In genomic region chr19:36054119-36054732, GRCh38 we compare ENCODE assay signal across 8 cellular contexts. TPM values are rescaled to one million over a fixed set of nuclear protein-coding genes. Genes with fewer than 3 reads are reported as not detected.
DNase-seq lines count a peak whose midpoint lies in the region; ATAC-seq and TF ChIP-seq lines count a peak whose summit lies in the region.

A gene with protein sequence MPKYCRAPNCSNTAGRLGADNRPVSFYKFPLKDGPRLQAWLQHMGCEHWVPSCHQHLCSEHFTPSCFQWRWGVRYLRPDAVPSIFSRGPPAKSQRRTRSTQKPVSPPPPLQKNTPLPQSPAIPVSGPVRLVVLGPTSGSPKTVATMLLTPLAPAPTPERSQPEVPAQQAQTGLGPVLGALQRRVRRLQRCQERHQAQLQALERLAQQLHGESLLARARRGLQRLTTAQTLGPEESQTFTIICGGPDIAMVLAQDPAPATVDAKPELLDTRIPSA (minus strand): TSS chr19:36054285. CDS start chr19:36054217, 68 bp downstream.

- peaks cover 0 to 19% (median 13%) of the 10 kb centered on the region in 12 donors for H3K4me1 ChIP-seq in heart left ventricle
- H3K4me1 ChIP-seq in upper lobe of left lung = peaks cover 7 to 20% (median 14%) of the 10 kb centered on the region in 4 donors

- ATAC-seq in HG02763 (IDR thresholded peaks at IDR 0.05; ENCODE audit: unreplicated experiment) (peak; percentile 79), heart left ventricle (peak; percentile 96 to 98 (median 97)), upper lobe of left lung (ENCODE audit: low FRiP score in 2 of 2) (peak; percentile 97 to 99)

- peak in 1 of 4 donors; percentile 92 for TF ChIP-seq EP300 in upper lobe of left lung (IDR thresholded peaks at IDR 0.05)

- H3K4me3 ChIP-seq in heart left ventricle (peak within 1 kb of the TSS; percentile 16 to 80 (median 68)), upper lobe of left lung (peak within 1 kb of the TSS; percentile 59 to 86 (median 80))

- no peaks in the 10 kb centered on the region for H3K27me3 ChIP-seq in heart left ventricle
- H3K27me3 ChIP-seq in upper lobe of left lung = no peaks in the 10 kb centered on the region

- H3K27ac ChIP-seq in adipose tissue (ENCODE audit: low read depth, low read length) = peak within 1 kb of the TSS; percentile 91
- H3K27ac ChIP-seq in heart left ventricle = peak within 1 kb of the TSS; percentile 70 to 98 (median 92)
- H3K27ac ChIP-seq in upper lobe of left lung = peak within 1 kb of the TSS; percentile 92 to 98 (median 94)

- DNase-seq in NCI-H1417 (lab: John Stamatoyannopoulos, UW) (peak; percentile 98 to 99 (median 99)), SW 1271 (lab: John Stamatoyannopoulos, UW) (peak; percentile 90 to 95), heart left ventricle (peak; percentile 100), pons (ENCODE audit: low spot score) (peak; percentile 99), upper lobe of left lung (peak; percentile 98 to 100)

- H3K9me3 ChIP-seq in heart left ventricle (no peaks in the 10 kb centered on the region), upper lobe of left lung (no peaks in the 10 kb centered on the region)

- 0 to 1% (median 1%) methylated on average over 56 of the region's 56 CpGs for WGBS in adipose tissue, 3 donors
- WGBS in heart left ventricle, 4 donors = 0 to 4% (median 1%) methylated on average over 16 to 56 of the region's 56 CpGs
- 0% methylated on average over 6 to 50 of the region's 56 CpGs for WGBS in upper lobe of left lung, 2 donors

- H3K36me3 ChIP-seq in heart left ventricle = no peaks in the 10 kb centered on the region
- H3K36me3 ChIP-seq in upper lobe of left lung = no peaks in the 10 kb centered on the region

- TF ChIP-seq CTCF in GM12874 (IDR thresholded peaks at IDR 0.05; ENCODE audit: insufficient read depth, low read depth, low read length) = peak; percentile 41
- TF ChIP-seq CTCF in heart left ventricle (IDR thresholded peaks at IDR 0.05) = peak in 11 of 12 donors; percentile 36 to 88 (median 63)
- peak in 4 of 6 experiments; percentile 41 to 75 (median 70) for TF ChIP-seq CTCF in upper lobe of left lung (IDR thresholded peaks at IDR 0.05)

- TF ChIP-seq POLR2A in heart left ventricle (IDR thresholded peaks at IDR 0.05) (peak in 1 of 2 donors; percentile 73), upper lobe of left lung (IDR thresholded peaks at IDR 0.05) (peak in 2 of 4 donors; percentile 71 to 86)

- intact Hi-C loops in heart left ventricle (cut with DNase I) = loop anchor here in 8 of 10 donors (1.0 to 10.0 kb wide), 9 partner anchors 37 to 309 kb away; partner anchors contain the start of genes ALKBH6 (in 3 of the 8), SDHAF1 (in 3 of the 8), TBCB (in 3 of the 8) and POLR2I (in 2 of the 8)

RNA-seq across cellular contexts. Expression of the gene that starts here (rescaled TPM):
- 1 to 10 TPM; 3.5 to 7.1 (median 5.2) TPM for polyA plus RNA-seq in adipose tissue
- total RNA-seq in heart left ventricle = 1 to 10 TPM; 2.3 to 6.0 (median 4.3) TPM
- 1 to 10 TPM; 6.0 to 7.3 TPM for polyA plus RNA-seq in heart left ventricle
- total RNA-seq in upper lobe of left lung = 10 to 100 TPM in 1 of 6 donors, 1 to 10 TPM in 5; 2.4 to 10.5 (median 7.8) TPM

Comparison
In these comparisons a context has a peak if more than half of its experiments do, and no peak if none do; other contexts are left out.
1. Peak in every context shown above with its lines: DNase-seq, ATAC-seq, H3K4me3 ChIP-seq and H3K27ac ChIP-seq.